In genomic region chr7:38265958-38266357, GRCh38 we compare ENCODE assay signal across 8 cellular contexts.
DNase-seq lines count a peak whose midpoint lies in the region; ATAC-seq, FAIRE-seq and TF ChIP-seq lines count a peak whose summit lies in the region.
"Not testable (repeated sequence)": the region's sequence is repeated elsewhere in the genome, so short reads cannot be mapped to it uniquely, and the experiment has no call there.

No MANE protein-coding gene starts in this region.

- not testable (repeated sequence) for H3K4me3 ChIP-seq in K562

- H3K27ac Mint-ChIP-seq in T-cell: peak overlapping the region; percentile 65 to 68
- not testable (repeated sequence) for H3K27ac Mint-ChIP-seq in activated CD8-positive, alpha-beta T cell treated with anti-CD3 and anti-CD28 coated beads for 36 hours
- peak overlapping the region; percentile 84 for H3K27ac Mint-ChIP-seq in stimulated activated effector memory CD8-positive, alpha-beta T cell treated with anti-CD3 and anti-CD28 coated beads, Interleukin-12 subunit alpha, Interleukin-12 subunit beta, amount 100 ng/mL, for 72 hours

- peak overlapping the region; percentile 87 for H3K27ac ChIP-seq in 22Rv1
- not testable (repeated sequence) for H3K27ac ChIP-seq in K562 (ENCODE audit: extremely low read depth, low read depth, low read length)

- H3K36me3 ChIP-seq in K562 (ENCODE audit: control insufficient read depth, insufficient read depth, low read length): not testable (repeated sequence)

- peak overlapping the region in 1 of 3 donors; percentile 62 for H3K4me3 Mint-ChIP-seq in T-cell
- peak overlapping the region; percentile 35 for H3K4me3 Mint-ChIP-seq in activated CD8-positive, alpha-beta T cell treated with anti-CD3 and anti-CD28 coated beads for 36 hours
- H3K4me3 Mint-ChIP-seq in stimulated activated effector memory CD8-positive, alpha-beta T cell treated with anti-CD3 and anti-CD28 coated beads, Interleukin-12 subunit alpha, Interleukin-12 subunit beta, amount 100 ng/mL, for 72 hours: peak overlapping the region; percentile 61

- 5% methylated on average over 3 of the region's 3 CpGs for WGBS in K562 (ENCODE audit: insufficient coverage, low coverage, missing lambda C conversion rate)

- not testable (repeated sequence) for H3K9me3 ChIP-seq in K562 (replicated peaks; ENCODE audit: control insufficient read depth, insufficient read depth, low read depth, low read length)

- H3K9me1 ChIP-seq in K562 (ENCODE audit: control insufficient read depth, insufficient read depth, low read length): not testable (repeated sequence)

- intact Hi-C loops in activated CD8-positive, alpha-beta T cell treated with anti-CD3 and anti-CD28 coated beads for 36 hours (cut with micrococcal nuclease); K562 (cut with micrococcal nuclease): not testable (repeated sequence)

- H3K79me2 ChIP-seq in K562 (ENCODE audit: control insufficient read depth, insufficient read depth, low read length): not testable (repeated sequence)

- POLR2A ChIA-PET in T-cell (lab: Charles Lee); activated CD8-positive, alpha-beta T cell treated with anti-CD3 and anti-CD28 coated beads for 36 hours (lab: Charles Lee); K562 (lab: Yijun Ruan, JAX): not testable (repeated sequence)

- not testable (repeated sequence) for H3K27me3 Mint-ChIP-seq in T-cell; activated CD8-positive, alpha-beta T cell treated with anti-CD3 and anti-CD28 coated beads for 36 hours

- not testable (repeated sequence) for H3K9ac ChIP-seq in K562 (ENCODE audit: insufficient read depth in 1 of 2, low read depth in 2 of 2, low read length in 2 of 2)

- CTCF ChIA-PET in T-cell (lab: Charles Lee); activated CD8-positive, alpha-beta T cell treated with anti-CD3 and anti-CD28 coated beads for 36 hours (lab: Charles Lee); K562 (lab: Yijun Ruan, JAX; ENCODE audit: low intra/inter-chr PET ratio): not testable (repeated sequence)

- not testable (repeated sequence) for TF ChIP-seq CTCF in 22Rv1 (IDR thresholded peaks at IDR 0.05); activated CD8-positive, alpha-beta T cell treated with anti-CD3 and anti-CD28 coated beads for 36 hours (IDR thresholded peaks at IDR 0.05); K562 (IDR thresholded peaks at IDR 0.05 in 2 of 3, conservative IDR thresholded peaks at IDR 0.05 in 1 of 3; ENCODE audit: insufficient read depth in 2 of 3, low read depth in 1 of 3, low read length in 3 of 3)

- H3K4me2 ChIP-seq in K562 (ENCODE audit: insufficient read depth, low read length): not testable (repeated sequence)

- not testable (repeated sequence) for H3K36me3 Mint-ChIP-seq in T-cell; activated CD8-positive, alpha-beta T cell treated with anti-CD3 and anti-CD28 coated beads for 36 hours (ENCODE audit: low read depth)
- H3K36me3 Mint-ChIP-seq in stimulated activated effector memory CD8-positive, alpha-beta T cell treated with anti-CD3 and anti-CD28 coated beads, Interleukin-12 subunit alpha, Interleukin-12 subunit beta, amount 100 ng/mL, for 72 hours: peaks cover 80% of the 10 kb centered on the region

- BruUV-seq in K562 (replicated peaks; lab: Mats Ljungman, UMichigan): not testable (repeated sequence)

- H3K27me3 ChIP-seq in K562 (ENCODE audit: control insufficient read depth in 2 of 2, insufficient read depth in 2 of 2, low read length in 2 of 2): not testable (repeated sequence)

- not testable (repeated sequence) for H3K4me1 ChIP-seq in K562 (replicated peaks in 1 of 2; ENCODE audit: control insufficient read depth in 2 of 2, insufficient read depth in 2 of 2, low read length in 2 of 2)

- peak; percentile 22 to 44 for DNase-seq in NOMO-1 (lab: John Stamatoyannopoulos, UW; ENCODE audit: unreplicated experiment in 2 of 2)
- not testable (repeated sequence) for DNase-seq in T-cell; activated CD8-positive, alpha-beta T cell treated with anti-CD3 and anti-CD28 coated beads for 36 hours; K562 (ENCODE audit: extremely low read depth in 1 of 4, low spot score in 3 of 4); stimulated activated effector memory CD8-positive, alpha-beta T cell treated with anti-CD3 and anti-CD28 coated beads, Interleukin-12 subunit alpha, Interleukin-12 subunit beta, amount 100 ng/mL, for 72 hours (ENCODE audit: low spot score in 2 of 2)

- in situ Hi-C loops in K562 (cut with MboI): not testable (repeated sequence)

- not testable (repeated sequence) for H3K9me3 Mint-ChIP-seq in T-cell; activated CD8-positive, alpha-beta T cell treated with anti-CD3 and anti-CD28 coated beads for 36 hours; stimulated activated effector memory CD8-positive, alpha-beta T cell treated with anti-CD3 and anti-CD28 coated beads, Interleukin-12 subunit alpha, Interleukin-12 subunit beta, amount 100 ng/mL, for 72 hours

- not testable (repeated sequence) for FAIRE-seq in K562 (lab: Jason Lieb, UNC)

- TF ChIP-seq POLR2A in K562 (conservative IDR thresholded peaks at IDR 0.05): not testable (repeated sequence)

- ATAC-seq in GM18858 (IDR thresholded peaks at IDR 0.05; ENCODE audit: unreplicated experiment) (peak; percentile 74), HG03378 (IDR thresholded peaks at IDR 0.05; ENCODE audit: unreplicated experiment) (peak; percentile 64)
- ATAC-seq in T-cell (replicated peaks in 1 of 4); activated CD8-positive, alpha-beta T cell treated with anti-CD3 and anti-CD28 coated beads for 36 hours; K562; stimulated activated effector memory CD8-positive, alpha-beta T cell treated with anti-CD3 and anti-CD28 coated beads, Interleukin-12 subunit alpha, Interleukin-12 subunit beta, amount 100 ng/mL, for 72 hours: not testable (repeated sequence)

- TF ChIP-seq RAD21 in K562 (CRISPR knock-in tag; conservative IDR thresholded peaks at IDR 0.05 in 1 of 2, IDR thresholded peaks at IDR 0.05 in 1 of 2): not testable (repeated sequence)

- TF ChIP-seq EP300 in K562 (IDR thresholded peaks at IDR 0.05; ENCODE audit: low read length): not testable (repeated sequence)

- H4K20me1 ChIP-seq in K562 (replicated peaks; ENCODE audit: control insufficient read depth, insufficient read depth, low read length): not testable (repeated sequence)

- peaks cover 0 to 17% (median 6%) of the 10 kb centered on the region in 3 donors for H3K4me1 Mint-ChIP-seq in T-cell
- H3K4me1 Mint-ChIP-seq in activated CD8-positive, alpha-beta T cell treated with anti-CD3 and anti-CD28 coated beads for 36 hours (ENCODE audit: low read depth); stimulated activated effector memory CD8-positive, alpha-beta T cell treated with anti-CD3 and anti-CD28 coated beads, Interleukin-12 subunit alpha, Interleukin-12 subunit beta, amount 100 ng/mL, for 72 hours: not testable (repeated sequence)

- H2AFZ ChIP-seq in K562 (ENCODE audit: low read depth, low read length): not testable (repeated sequence)

TF ChIP-seq in K562, 482 proteins besides CTCF, POLR2A, EP300 and RAD21:
- 0 out of 2 replicates have a peak, but pooled peaks have one; percentile 20 for TF ChIP-seq SPI1 (IDR thresholded peaks at IDR 0.05; ENCODE audit: borderline replicate concordance, low read depth, low read length)
